8 cellular contexts compared by ENCODE assay signal in genomic region chr5:150904479-150905311, GRCh38. TPM values are rescaled to one million over a fixed set of nuclear protein-coding genes. Genes with fewer than 3 reads are reported as not detected.
DNase-seq lines count a peak whose midpoint lies in the region; ATAC-seq and TF ChIP-seq lines count a peak whose summit lies in the region.

Gene ZNF300, minus strand, starts transcription at chr5:150904980. Its CDS starts 1,825 bp downstream, at chr5:150903155.

- H3K4me3 Mint-ChIP-seq in T-helper 2 cell treated with Interferon-gamma antibody and Interleukin-4, amounts not matched to agents 5 μg/mL and 100 μg/mL, for 36 hours: peak within 1 kb of the TSS; percentile 68
- peak within 1 kb of the TSS; percentile 92 to 98 (median 97) for H3K4me3 Mint-ChIP-seq in brain

- no peaks in the 10 kb centered on the region for H3K27me3 ChIP-seq in psoas muscle (ENCODE audit: insufficient read depth in 3 of 3, low read length in 2 of 3)

- H3K36me3 Mint-ChIP-seq in T-helper 2 cell treated with Interferon-gamma antibody and Interleukin-4, amounts not matched to agents 5 μg/mL and 100 μg/mL, for 36 hours (ENCODE audit: low read depth): no peaks in the 10 kb centered on the region
- peaks cover 51% of the 10 kb centered on the region for H3K36me3 Mint-ChIP-seq in brain

- peak within 1 kb of the TSS; percentile 69 for H3K27ac ChIP-seq in psoas muscle
- no peak within 1 kb of the TSS for H3K27ac ChIP-seq in urinary bladder (ENCODE audit: low read depth)

- 3 to 4% (median 4%) methylated on average over 36 of the region's 36 CpGs for WGBS in psoas muscle, 3 donors
- WGBS in urinary bladder: 5% methylated on average over 36 of the region's 36 CpGs

- H3K36me3 ChIP-seq in psoas muscle (ENCODE audit: insufficient read depth in 1 of 2, low read depth in 1 of 2) (peaks cover 0 to 2% of the 10 kb centered on the region in 2 donors), urinary bladder (ENCODE audit: insufficient read depth) (peaks cover 1% of the 10 kb centered on the region)

- peak within 1 kb of the TSS; percentile 51 for H3K27ac Mint-ChIP-seq in T-helper 2 cell treated with Interferon-gamma antibody and Interleukin-4, amounts not matched to agents 5 μg/mL and 100 μg/mL, for 36 hours
- H3K27ac Mint-ChIP-seq in brain: peak within 1 kb of the TSS; percentile 98 to 100 (median 100)

- no peaks in the 10 kb centered on the region for H3K27me3 Mint-ChIP-seq in T-helper 2 cell treated with Interferon-gamma antibody and Interleukin-4, amounts not matched to agents 5 μg/mL and 100 μg/mL, for 36 hours (ENCODE audit: low read depth)
- H3K27me3 Mint-ChIP-seq in brain: peaks cover 4% of the 10 kb centered on the region

- intact Hi-C loops in psoas muscle (cut with DNase I): no loop called here

- peak within 1 kb of the TSS; percentile 62 for H3K4me3 ChIP-seq in psoas muscle
- peak within 1 kb of the TSS; percentile 40 for H3K4me3 ChIP-seq in urinary bladder (ENCODE audit: low read depth, low read length)

- TF ChIP-seq CTCF in brain (conservative IDR thresholded peaks at IDR 0.05) (no peak), psoas muscle (IDR thresholded peaks at IDR 0.05) (no peak)

- peaks cover 60% of the 10 kb centered on the region for H3K9me3 ChIP-seq in psoas muscle

- H3K4me1 Mint-ChIP-seq in T-helper 2 cell treated with Interferon-gamma antibody and Interleukin-4, amounts not matched to agents 5 μg/mL and 100 μg/mL, for 36 hours (ENCODE audit: low read depth): no peaks in the 10 kb centered on the region
- H3K4me1 Mint-ChIP-seq in brain: peaks cover 26% of the 10 kb centered on the region

- DNase-seq in DMS153 (lab: John Stamatoyannopoulos, UW) (peak; percentile 78), HuH-7.5 (ENCODE audit: low spot score) (peak; percentile 42), hypothalamus (lab: John Stamatoyannopoulos, UW) (peak; percentile 15 to 95 (median 79)), psoas muscle (peak; percentile 84 to 90)
- DNase-seq in T-helper 2 cell treated with Interferon-gamma antibody and Interleukin-4, amounts not matched to agents 5 μg/mL and 100 μg/mL, for 36 hours (ENCODE audit: low spot score): no peak

- no peaks in the 10 kb centered on the region for H3K4me1 ChIP-seq in psoas muscle
- H3K4me1 ChIP-seq in urinary bladder (ENCODE audit: insufficient read depth): no peaks in the 10 kb centered on the region

- ATAC-seq in psoas muscle (peak; percentile 73 to 99 (median 97)), HG03571 (IDR thresholded peaks at IDR 0.05; ENCODE audit: unreplicated experiment) (no peak)

- H3K9me3 Mint-ChIP-seq in T-helper 2 cell treated with Interferon-gamma antibody and Interleukin-4, amounts not matched to agents 5 μg/mL and 100 μg/mL, for 36 hours: peaks cover 65% of the 10 kb centered on the region
- H3K9me3 Mint-ChIP-seq in brain: peaks cover 51 to 69% (median 53%) of the 10 kb centered on the region in 5 experiments

RNA-seq across cellular contexts. Expression of gene ZNF300, which starts in this region (rescaled TPM):
- polyA plus RNA-seq in brain (ENCODE audit: insufficient read depth, low read depth, low replicate concordance) (5.0 TPM), psoas muscle (under 1 TPM; 0.55 to 0.73 (median 0.68) TPM), urinary bladder (3.7 TPM)
- total RNA-seq in psoas muscle (under 1 TPM; 0.20 to 0.77 (median 0.55) TPM), urinary bladder (21.3 TPM)

Comparison
In these comparisons a context has a peak if more than half of its experiments do, and no peak if none do; other contexts are left out.
1. RNA of gene ZNF300 (total RNA-seq): 21.3 TPM in urinary bladder (single experiment); 0.20 to 0.77 TPM in psoas muscle; every median in the first group is over 10 times any median in the second.
2. Peak in DNase-seq, ATAC-seq, H3K4me3 ChIP-seq and H3K27ac ChIP-seq in psoas muscle; RNA of the gene not detected or under 1 TPM.